Comparison of ENCODE assay signal across 1 cellular context in the genomic region with DNA sequence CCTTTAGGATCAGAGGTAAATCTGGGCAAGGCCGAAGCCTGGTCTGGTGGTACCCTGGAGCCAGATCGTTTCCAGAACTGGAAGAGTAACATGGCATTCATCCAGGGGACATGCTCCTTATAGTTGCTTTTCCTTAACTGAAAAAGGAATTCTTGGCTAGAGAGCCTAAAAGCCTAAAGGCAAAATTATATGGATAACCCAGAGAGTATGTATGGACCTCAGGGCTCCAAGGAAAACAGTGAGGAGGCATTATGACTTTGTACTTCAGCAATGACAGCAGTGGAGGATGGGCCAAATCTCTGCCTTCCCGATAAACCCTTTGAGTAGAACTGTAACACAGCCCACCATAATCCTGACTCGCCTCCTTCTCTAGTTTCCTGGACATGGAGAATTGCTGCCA.
TF ChIP-seq lines count a peak whose summit lies in the region.

No MANE protein-coding gene starts in this region.

TF ChIP-seq in HepG2, 621 proteins besides CTCF, POLR2A, EP300 and RAD21:
- TF ChIP-seq ZNF138 (CRISPR knock-in tag; IDR thresholded peaks at IDR 0.05; ENCODE audit: low read depth) = no peak
- TF ChIP-seq ARNT (IDR thresholded peaks at IDR 0.05) = no peak
- no peak for TF ChIP-seq ZNF207 (IDR thresholded peaks at IDR 0.05; ENCODE audit: borderline replicate concordance)
- TF ChIP-seq NFKBIZ (CRISPR knock-in tag; IDR thresholded peaks at IDR 0.05) = no peak
- TF ChIP-seq ZNF768 (CRISPR knock-in tag; IDR thresholded peaks at IDR 0.05) = no peak
- TF ChIP-seq ZNF317 (CRISPR knock-in tag; IDR thresholded peaks at IDR 0.05) = peak; percentile 92
- TF ChIP-seq, protein P1, sequence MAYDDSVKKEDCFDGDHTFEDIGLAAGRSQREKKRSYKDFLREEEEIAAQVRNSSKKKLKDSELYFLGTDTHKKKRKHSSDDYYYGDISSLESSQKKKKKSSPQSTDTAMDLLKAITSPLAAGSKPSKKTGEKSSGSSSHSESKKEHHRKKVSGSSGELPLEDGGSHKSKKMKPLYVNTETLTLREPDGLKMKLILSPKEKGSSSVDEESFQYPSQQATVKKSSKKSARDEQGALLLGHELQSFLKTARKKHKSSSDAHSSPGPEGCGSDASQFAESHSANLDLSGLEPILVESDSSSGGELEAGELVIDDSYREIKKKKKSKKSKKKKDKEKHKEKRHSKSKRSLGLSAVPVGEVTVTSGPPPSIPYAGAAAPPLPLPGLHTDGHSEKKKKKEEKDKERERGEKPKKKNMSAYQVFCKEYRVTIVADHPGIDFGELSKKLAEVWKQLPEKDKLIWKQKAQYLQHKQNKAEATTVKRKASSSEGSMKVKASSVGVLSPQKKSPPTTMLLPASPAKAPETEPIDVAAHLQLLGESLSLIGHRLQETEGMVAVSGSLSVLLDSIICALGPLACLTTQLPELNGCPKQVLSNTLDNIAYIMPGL (CRISPR knock-in tag; IDR thresholded peaks at IDR 0.05; ENCODE audit: borderline replicate concordance in 1 of 2, low read depth in 1 of 2) = 0 out of 4 replicates have a peak, but pooled peaks of 1 of the 2 experiments have one; percentile 13
- TF ChIP-seq SAP130 (CRISPR knock-in tag; IDR thresholded peaks at IDR 0.05; ENCODE audit: low read depth) = no peak
- 0 out of 2 replicates have a peak, but pooled peaks have one; percentile 4 for TF ChIP-seq ZNF580 (CRISPR knock-in tag; IDR thresholded peaks at IDR 0.05; ENCODE audit: borderline replicate concordance, low read depth)
- TF ChIP-seq, protein P2, sequence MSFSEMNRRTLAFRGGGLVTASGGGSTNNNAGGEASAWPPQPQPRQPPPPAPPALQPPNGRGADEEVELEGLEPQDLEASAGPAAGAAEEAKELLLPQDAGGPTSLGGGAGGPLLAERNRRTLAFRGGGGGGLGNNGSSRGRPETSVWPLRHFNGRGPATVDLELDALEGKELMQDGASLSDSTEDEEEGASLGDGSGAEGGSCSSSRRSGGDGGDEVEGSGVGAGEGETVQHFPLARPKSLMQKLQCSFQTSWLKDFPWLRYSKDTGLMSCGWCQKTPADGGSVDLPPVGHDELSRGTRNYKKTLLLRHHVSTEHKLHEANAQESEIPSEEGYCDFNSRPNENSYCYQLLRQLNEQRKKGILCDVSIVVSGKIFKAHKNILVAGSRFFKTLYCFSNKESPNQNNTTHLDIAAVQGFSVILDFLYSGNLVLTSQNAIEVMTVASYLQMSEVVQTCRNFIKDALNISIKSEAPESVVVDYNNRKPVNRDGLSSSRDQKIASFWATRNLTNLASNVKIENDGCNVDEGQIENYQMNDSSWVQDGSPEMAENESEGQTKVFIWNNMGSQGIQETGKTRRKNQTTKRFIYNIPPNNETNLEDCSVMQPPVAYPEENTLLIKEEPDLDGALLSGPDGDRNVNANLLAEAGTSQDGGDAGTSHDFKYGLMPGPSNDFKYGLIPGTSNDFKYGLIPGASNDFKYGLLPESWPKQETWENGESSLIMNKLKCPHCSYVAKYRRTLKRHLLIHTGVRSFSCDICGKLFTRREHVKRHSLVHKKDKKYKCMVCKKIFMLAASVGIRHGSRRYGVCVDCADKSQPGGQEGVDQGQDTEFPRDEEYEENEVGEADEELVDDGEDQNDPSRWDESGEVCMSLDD (CRISPR knock-in tag; IDR thresholded peaks at IDR 0.05; ENCODE audit: borderline replicate concordance) = no peak
- 0 out of 2 replicates have a peak, but pooled peaks have one; percentile 24 for TF ChIP-seq SP4 (CRISPR knock-in tag; IDR thresholded peaks at IDR 0.05)
- no peak for TF ChIP-seq ZBTB39 (CRISPR knock-in tag; IDR thresholded peaks at IDR 0.05)
- no peak for TF ChIP-seq ZNF614 (CRISPR knock-in tag; IDR thresholded peaks at IDR 0.05; ENCODE audit: borderline replicate concordance)
- no peak for TF ChIP-seq MXI1 (IDR thresholded peaks at IDR 0.05; ENCODE audit: borderline replicate concordance, low read depth, low read length)
- 0 out of 2 replicates have a peak, but pooled peaks have one; percentile 25 for TF ChIP-seq FOXC1 (CRISPR knock-in tag; IDR thresholded peaks at IDR 0.05; ENCODE audit: borderline replicate concordance)
- TF ChIP-seq PCBP2 (optimal IDR thresholded peaks at IDR 0.05; ENCODE audit: low read depth, low read length, poor library complexity, severe bottlenecking) = no peak
- TF ChIP-seq ZZZ3 (CRISPR knock-in tag; IDR thresholded peaks at IDR 0.05; ENCODE audit: borderline replicate concordance) = no peak
TF ChIP-seq in HepG2: peak in this region for 5.
